Comparison of ENCODE assay signal across 1 cellular context in genomic region chr6:31580807-31581437, GRCh38.
TF ChIP-seq lines count a peak whose summit lies in the region.

No MANE protein-coding gene starts in this region.

TF ChIP-seq in HepG2, 621 proteins besides CTCF, POLR2A, EP300 and RAD21 (continued from another document and continues in another):
- TF ChIP-seq, protein P1, sequence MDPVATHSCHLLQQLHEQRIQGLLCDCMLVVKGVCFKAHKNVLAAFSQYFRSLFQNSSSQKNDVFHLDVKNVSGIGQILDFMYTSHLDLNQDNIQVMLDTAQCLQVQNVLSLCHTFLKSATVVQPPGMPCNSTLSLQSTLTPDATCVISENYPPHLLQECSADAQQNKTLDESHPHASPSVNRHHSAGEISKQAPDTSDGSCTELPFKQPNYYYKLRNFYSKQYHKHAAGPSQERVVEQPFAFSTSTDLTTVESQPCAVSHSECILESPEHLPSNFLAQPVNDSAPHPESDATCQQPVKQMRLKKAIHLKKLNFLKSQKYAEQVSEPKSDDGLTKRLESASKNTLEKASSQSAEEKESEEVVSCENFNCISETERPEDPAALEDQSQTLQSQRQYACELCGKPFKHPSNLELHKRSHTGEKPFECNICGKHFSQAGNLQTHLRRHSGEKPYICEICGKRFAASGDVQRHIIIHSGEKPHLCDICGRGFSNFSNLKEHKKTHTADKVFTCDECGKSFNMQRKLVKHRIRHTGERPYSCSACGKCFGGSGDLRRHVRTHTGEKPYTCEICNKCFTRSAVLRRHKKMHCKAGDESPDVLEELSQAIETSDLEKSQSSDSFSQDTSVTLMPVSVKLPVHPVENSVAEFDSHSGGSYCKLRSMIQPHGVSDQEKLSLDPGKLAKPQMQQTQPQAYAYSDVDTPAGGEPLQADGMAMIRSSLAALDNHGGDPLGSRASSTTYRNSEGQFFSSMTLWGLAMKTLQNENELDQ (CRISPR knock-in tag; IDR thresholded peaks at IDR 0.05; ENCODE audit: borderline replicate concordance): no peak
- TF ChIP-seq ZNF276 (CRISPR knock-in tag; IDR thresholded peaks at IDR 0.05; ENCODE audit: low read depth) (no peak), CC2D1A (CRISPR knock-in tag; IDR thresholded peaks at IDR 0.05) (no peak), ZNF451 (CRISPR knock-in tag; IDR thresholded peaks at IDR 0.05) (peak; percentile 38; the same call in 1 of the 2 replicates), SAFB2 (CRISPR knock-in tag; IDR thresholded peaks at IDR 0.05; ENCODE audit: borderline replicate concordance, low read depth) (peak; percentile 74; the same call in 1 of the 2 replicates), ZNF883 (CRISPR knock-in tag; IDR thresholded peaks at IDR 0.05; ENCODE audit: not compliant biosample characterization) (peak; percentile 62), ZNF724P (CRISPR knock-in tag; IDR thresholded peaks at IDR 0.05; ENCODE audit: borderline replicate concordance) (peak; percentile 55; the same call in 1 of the 2 replicates), JUN (CRISPR knock-in tag; IDR thresholded peaks at IDR 0.05) (no peak), ZFAT (CRISPR knock-in tag; conservative IDR thresholded peaks at IDR 0.05) (no peak), EHMT2 (IDR thresholded peaks at IDR 0.05; ENCODE audit: borderline replicate concordance, low read depth, low read length) (no peak), ZFY (CRISPR knock-in tag; IDR thresholded peaks at IDR 0.05) (peak; percentile 76), RBFOX2 (IDR thresholded peaks at IDR 0.05; ENCODE audit: low read depth, low read length) (peak; percentile 61; the same call in 1 of the 2 replicates), ZNF788 (CRISPR knock-in tag; IDR thresholded peaks at IDR 0.05; ENCODE audit: borderline replicate concordance) (peak; percentile 80; the same call in 1 of the 2 replicates), RORA (CRISPR knock-in tag; IDR thresholded peaks at IDR 0.05) (no peak), ZNF772 (CRISPR knock-in tag; IDR thresholded peaks at IDR 0.05) (peak; percentile 66; the same call in 1 of the 2 replicates), ZNF773 (CRISPR knock-in tag; IDR thresholded peaks at IDR 0.05; ENCODE audit: borderline replicate concordance) (peak; percentile 57; the same call in 1 of the 2 replicates), SP1 (IDR thresholded peaks at IDR 0.05) (no peak), SP1 (CRISPR knock-in tag; IDR thresholded peaks at IDR 0.05) (no peak), ZBTB39 (CRISPR knock-in tag; IDR thresholded peaks at IDR 0.05) (peak; percentile 45; the same call in 1 of the 2 replicates), ZNF550 (CRISPR knock-in tag; IDR thresholded peaks at IDR 0.05; ENCODE audit: borderline replicate concordance) (peak; percentile 82; the same call in 1 of the 2 replicates), SMAD9 (CRISPR knock-in tag; IDR thresholded peaks at IDR 0.05) (no peak; the same call in 1 of the 2 replicates), RELA (CRISPR knock-in tag; IDR thresholded peaks at IDR 0.05) (no peak), NPAS2 (CRISPR knock-in tag; IDR thresholded peaks at IDR 0.05; ENCODE audit: borderline replicate concordance) (no peak), ZNF274 (CRISPR knock-in tag; IDR thresholded peaks at IDR 0.05) (peak; percentile 84; the same call in 1 of the 2 replicates), HNRNPK (IDR thresholded peaks at IDR 0.05; ENCODE audit: low read depth, low read length, poor library complexity, severe bottlenecking) (peak; percentile 38), XRCC5 (optimal IDR thresholded peaks at IDR 0.05; ENCODE audit: low read length) (peak; percentile 97), ZNF766 (CRISPR knock-in tag; IDR thresholded peaks at IDR 0.05; ENCODE audit: borderline replicate concordance) (peak; percentile 89; the same call in 1 of the 2 replicates), ZNF160 (CRISPR knock-in tag; IDR thresholded peaks at IDR 0.05) (peak; percentile 27; the same call in 1 of the 2 replicates), RNF2 (conservative IDR thresholded peaks at IDR 0.05; ENCODE audit: low read depth) (peak; percentile 40; the same call in 1 of the 2 replicates), YEATS2 (CRISPR knock-in tag; IDR thresholded peaks at IDR 0.05; ENCODE audit: borderline replicate concordance) (peak; percentile 76; the same call in 1 of the 2 replicates), MIXL1 (CRISPR knock-in tag; IDR thresholded peaks at IDR 0.05) (peak; percentile 48; the same call in 1 of the 2 replicates), PCBP1 (IDR thresholded peaks at IDR 0.05; ENCODE audit: borderline replicate concordance, low read depth, low read length) (0 out of 2 replicates have a peak, but pooled peaks have one; percentile 30), ZHX1 (CRISPR knock-in tag; IDR thresholded peaks at IDR 0.05; ENCODE audit: low read depth) (peak; percentile 60; the same call in 1 of the 2 replicates), FOXO4 (CRISPR knock-in tag; conservative IDR thresholded peaks at IDR 0.05) (0 out of 2 replicates have a peak, but pooled peaks have one; percentile 87), ZNF354B (CRISPR knock-in tag; IDR thresholded peaks at IDR 0.05) (no peak), MAX (IDR thresholded peaks at IDR 0.05) (peak; percentile 70), MYC (CRISPR knock-in tag; IDR thresholded peaks at IDR 0.05; ENCODE audit: borderline replicate concordance) (peak; percentile 76)
- TF ChIP-seq, protein P2, sequence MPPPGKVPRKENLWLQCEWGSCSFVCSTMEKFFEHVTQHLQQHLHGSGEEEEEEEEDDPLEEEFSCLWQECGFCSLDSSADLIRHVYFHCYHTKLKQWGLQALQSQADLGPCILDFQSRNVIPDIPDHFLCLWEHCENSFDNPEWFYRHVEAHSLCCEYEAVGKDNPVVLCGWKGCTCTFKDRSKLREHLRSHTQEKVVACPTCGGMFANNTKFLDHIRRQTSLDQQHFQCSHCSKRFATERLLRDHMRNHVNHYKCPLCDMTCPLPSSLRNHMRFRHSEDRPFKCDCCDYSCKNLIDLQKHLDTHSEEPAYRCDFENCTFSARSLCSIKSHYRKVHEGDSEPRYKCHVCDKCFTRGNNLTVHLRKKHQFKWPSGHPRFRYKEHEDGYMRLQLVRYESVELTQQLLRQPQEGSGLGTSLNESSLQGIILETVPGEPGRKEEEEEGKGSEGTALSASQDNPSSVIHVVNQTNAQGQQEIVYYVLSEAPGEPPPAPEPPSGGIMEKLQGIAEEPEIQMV (CRISPR knock-in tag; IDR thresholded peaks at IDR 0.05; ENCODE audit: low read depth): peak; percentile 82
- TF ChIP-seq, protein P3, sequence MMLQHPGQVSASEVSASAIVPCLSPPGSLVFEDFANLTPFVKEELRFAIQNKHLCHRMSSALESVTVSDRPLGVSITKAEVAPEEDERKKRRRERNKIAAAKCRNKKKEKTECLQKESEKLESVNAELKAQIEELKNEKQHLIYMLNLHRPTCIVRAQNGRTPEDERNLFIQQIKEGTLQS (CRISPR knock-in tag; IDR thresholded peaks at IDR 0.05): peak; percentile 13; the same call in 1 of the 2 replicates
- TF ChIP-seq, protein P4, sequence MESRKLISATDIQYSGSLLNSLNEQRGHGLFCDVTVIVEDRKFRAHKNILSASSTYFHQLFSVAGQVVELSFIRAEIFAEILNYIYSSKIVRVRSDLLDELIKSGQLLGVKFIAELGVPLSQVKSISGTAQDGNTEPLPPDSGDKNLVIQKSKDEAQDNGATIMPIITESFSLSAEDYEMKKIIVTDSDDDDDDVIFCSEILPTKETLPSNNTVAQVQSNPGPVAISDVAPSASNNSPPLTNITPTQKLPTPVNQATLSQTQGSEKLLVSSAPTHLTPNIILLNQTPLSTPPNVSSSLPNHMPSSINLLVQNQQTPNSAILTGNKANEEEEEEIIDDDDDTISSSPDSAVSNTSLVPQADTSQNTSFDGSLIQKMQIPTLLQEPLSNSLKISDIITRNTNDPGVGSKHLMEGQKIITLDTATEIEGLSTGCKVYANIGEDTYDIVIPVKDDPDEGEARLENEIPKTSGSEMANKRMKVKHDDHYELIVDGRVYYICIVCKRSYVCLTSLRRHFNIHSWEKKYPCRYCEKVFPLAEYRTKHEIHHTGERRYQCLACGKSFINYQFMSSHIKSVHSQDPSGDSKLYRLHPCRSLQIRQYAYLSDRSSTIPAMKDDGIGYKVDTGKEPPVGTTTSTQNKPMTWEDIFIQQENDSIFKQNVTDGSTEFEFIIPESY (CRISPR knock-in tag; IDR thresholded peaks at IDR 0.05): peak; percentile 69
- TF ChIP-seq, protein P5, sequence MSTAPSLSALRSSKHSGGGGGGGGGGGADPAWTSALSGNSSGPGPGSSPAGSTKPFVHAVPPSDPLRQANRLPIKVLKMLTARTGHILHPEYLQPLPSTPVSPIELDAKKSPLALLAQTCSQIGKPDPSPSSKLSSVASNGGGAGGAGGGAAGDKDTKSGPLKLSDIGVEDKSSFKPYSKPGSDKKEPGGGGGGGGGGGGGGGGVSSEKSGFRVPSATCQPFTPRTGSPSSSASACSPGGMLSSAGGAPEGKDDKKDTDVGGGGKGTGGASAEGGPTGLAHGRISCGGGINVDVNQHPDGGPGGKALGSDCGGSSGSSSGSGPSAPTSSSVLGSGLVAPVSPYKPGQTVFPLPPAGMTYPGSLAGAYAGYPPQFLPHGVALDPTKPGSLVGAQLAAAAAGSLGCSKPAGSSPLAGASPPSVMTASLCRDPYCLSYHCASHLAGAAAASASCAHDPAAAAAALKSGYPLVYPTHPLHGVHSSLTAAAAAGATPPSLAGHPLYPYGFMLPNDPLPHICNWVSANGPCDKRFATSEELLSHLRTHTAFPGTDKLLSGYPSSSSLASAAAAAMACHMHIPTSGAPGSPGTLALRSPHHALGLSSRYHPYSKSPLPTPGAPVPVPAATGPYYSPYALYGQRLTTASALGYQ (CRISPR knock-in tag; IDR thresholded peaks at IDR 0.05): no peak
- TF ChIP-seq, protein P6, sequence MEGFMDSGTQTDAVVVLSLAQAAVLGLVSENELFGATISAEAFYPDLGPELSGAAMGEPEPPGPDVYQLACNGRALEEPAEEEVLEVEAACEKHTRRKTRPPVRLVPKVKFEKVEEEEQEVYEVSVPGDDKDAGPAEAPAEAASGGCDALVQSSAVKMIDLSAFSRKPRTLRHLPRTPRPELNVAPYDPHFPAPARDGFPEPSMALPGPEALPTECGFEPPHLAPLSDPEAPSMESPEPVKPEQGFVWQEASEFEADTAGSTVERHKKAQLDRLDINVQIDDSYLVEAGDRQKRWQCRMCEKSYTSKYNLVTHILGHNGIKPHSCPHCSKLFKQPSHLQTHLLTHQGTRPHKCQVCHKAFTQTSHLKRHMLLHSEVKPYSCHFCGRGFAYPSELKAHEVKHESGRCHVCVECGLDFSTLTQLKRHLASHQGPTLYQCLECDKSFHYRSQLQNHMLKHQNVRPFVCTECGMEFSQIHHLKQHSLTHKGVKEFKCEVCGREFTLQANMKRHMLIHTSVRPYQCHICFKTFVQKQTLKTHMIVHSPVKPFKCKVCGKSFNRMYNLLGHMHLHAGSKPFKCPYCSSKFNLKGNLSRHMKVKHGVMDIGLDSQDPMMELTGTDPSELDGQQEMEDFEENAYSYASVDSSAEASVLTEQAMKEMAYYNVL (CRISPR knock-in tag; IDR thresholded peaks at IDR 0.05; ENCODE audit: borderline replicate concordance): peak; percentile 88; the same call in 1 of the 2 replicates
